ENCODE assay signal across 14 cellular contexts in the genomic region with DNA sequence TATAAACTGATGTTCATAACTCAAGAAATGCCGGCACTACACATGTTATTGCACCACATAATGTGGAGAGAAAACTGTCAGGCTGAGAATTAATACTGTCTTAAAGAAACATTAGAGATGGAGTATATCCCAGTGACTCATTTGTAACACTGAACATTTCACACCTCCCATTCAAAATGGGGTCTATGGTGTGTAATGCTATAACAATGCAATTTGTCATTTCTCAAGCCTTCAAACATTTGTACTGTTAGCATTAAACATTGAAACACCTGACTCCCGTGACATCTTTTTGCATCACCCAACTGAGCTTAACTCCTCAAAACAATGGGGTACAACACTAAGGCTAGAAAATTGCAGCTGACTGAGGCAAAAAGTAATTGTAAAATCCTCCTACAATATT.
DNase-seq lines count a peak whose midpoint lies in the region; ATAC-seq and TF ChIP-seq lines count a peak whose summit lies in the region.
"Had no signal": no experiment of that assay in that cellular context is flagged by ENCODE, and none has a peak within 500 bp of the region (broad histone marks: within the 10 kb centered on the region; RNA-seq: fewer than 3 reads in every experiment).

No MANE protein-coding gene starts in this region.

- H3K4me1 ChIP-seq in mammary epithelial cell (ENCODE audit: insufficient read depth, low read length) = no peaks in the 10 kb centered on the region
- H3K4me1 ChIP-seq in vagina = peaks cover 23% of the 10 kb centered on the region
- no peaks in the 10 kb centered on the region for H3K4me1 ChIP-seq in PC-9 (replicated peaks; ENCODE audit: insufficient read depth)

- no peaks in the 10 kb centered on the region for H3K36me3 Mint-ChIP-seq in activated CD4-positive, alpha-beta T cell treated with anti-CD3 and anti-CD28 coated beads for 36 hours (ENCODE audit: low read depth)
- H3K36me3 Mint-ChIP-seq: T-cell had no signal

- DNase-seq in activated CD4-positive, alpha-beta T cell treated with anti-CD3 and anti-CD28 coated beads for 36 hours = no peak
- DNase-seq in activated CD4-positive, alpha-beta T cell treated with anti-CD3 and anti-CD28 coated beads, Interleukin-2, amount 50 U/mL, for 48 hours = no peak
- peak; percentile 43 for DNase-seq in mammary epithelial cell
- peak; percentile 79 for DNase-seq in iris pigment epithelial cell (ENCODE audit: low read depth)
- DNase-seq in vagina (ENCODE audit: extremely low spot score in 2 of 2) = no peak
- no peak for DNase-seq in PC-9
- no peak for DNase-seq in cortex of kidney (lab: John Stamatoyannopoulos, UW)
- DNase-seq in HEK293T (ENCODE audit: extremely low spot score) = no peak
- DNase-seq: activated CD4-positive, alpha-beta T cell treated with anti-CD3 and anti-CD28 coated beads for 1 hour; activated T-cell treated with anti-CD3 and anti-CD28 coated beads, Interleukin-2, amount 50 U/mL, for 1 hour; Calu3; NCI-H2107; T-cell had no signal

- H3K27ac ChIP-seq in mammary epithelial cell (ENCODE audit: insufficient read depth, low read depth, low read length) = peak overlapping the region; percentile 1
- H3K27ac ChIP-seq in vagina = peak overlapping the region; percentile 56
- no peak overlapping the region for H3K27ac ChIP-seq in PC-9

- H3K9me2 ChIP-seq in PC-9 (ENCODE audit: insufficient read depth) = no peaks in the 10 kb centered on the region

- H3K27me3 ChIP-seq in mammary epithelial cell (ENCODE audit: insufficient read depth, low read length) (no peaks in the 10 kb centered on the region), vagina (no peaks in the 10 kb centered on the region), PC-9 (ENCODE audit: insufficient read depth, low read depth) (no peaks in the 10 kb centered on the region)

- H3K9ac ChIP-seq in mammary epithelial cell (ENCODE audit: insufficient read depth, low read length) = no peak overlapping the region

- H3F3A ChIP-seq in PC-9 (ENCODE audit: insufficient read depth, low read depth) = no peaks in the 10 kb centered on the region

- POLR2A ChIA-PET in activated CD4-positive, alpha-beta T cell treated with anti-CD3 and anti-CD28 coated beads for 36 hours (lab: Charles Lee) = no interaction called here
- POLR2A ChIA-PET in PC-9 (lab: Charles Lee; ENCODE audit: unreplicated experiment) (no interaction called here), HEK293T (lab: Yijun Ruan, JAX) (interaction anchor here (1.6 kb wide), 1 partner anchor 51 kb away, joined by 7 read pairs; no protein-coding TSS in a partner anchor)

- no TSS peak for BruUV-seq in mammary epithelial cell (replicated peaks; lab: Mats Ljungman, UMichigan)
- BruUV-seq in PC-9 (replicated peaks; lab: Mats Ljungman, UMichigan) = no TSS peak

- intact Hi-C loops in activated CD4-positive, alpha-beta T cell treated with anti-CD3 and anti-CD28 coated beads for 36 hours (cut with DNase I, micrococcal nuclease) = no loop called here
- intact Hi-C loops in mammary epithelial cell (cut with micrococcal nuclease) (no loop called here), vagina (cut with DNase I) (no loop called here), PC-9 (cut with micrococcal nuclease; ENCODE audit: unreplicated experiment) (no loop called here)

- no peaks in the 10 kb centered on the region for H4K20me1 ChIP-seq in mammary epithelial cell (ENCODE audit: insufficient read depth, low read length)
- no peaks in the 10 kb centered on the region for H4K20me1 ChIP-seq in PC-9 (ENCODE audit: insufficient read depth)

- WGBS in mammary epithelial cell (ENCODE audit: low coverage, missing lambda C conversion rate) = 91% methylated on average over 2 of the region's 2 CpGs

- H3K9me3 ChIP-seq in mammary epithelial cell (replicated peaks; ENCODE audit: insufficient read depth, low read length) (no peaks in the 10 kb centered on the region), vagina (no peaks in the 10 kb centered on the region), PC-9 (ENCODE audit: insufficient read depth, low read depth) (no peaks in the 10 kb centered on the region)

- no peak overlapping the region for H3K4me3 ChIP-seq in mammary epithelial cell (replicated peaks in 1 of 3; ENCODE audit: insufficient read depth in 1 of 3, low read depth in 2 of 3, low read length in 3 of 3)
- H3K4me3 ChIP-seq in vagina = no peak overlapping the region
- H3K4me3 ChIP-seq in PC-9 = no peak overlapping the region

- H3K4me2 ChIP-seq in mammary epithelial cell (ENCODE audit: insufficient read depth, low read depth, low read length) (no peak overlapping the region), PC-9 (no peak overlapping the region)

- no peak overlapping the region for H3K4me3 Mint-ChIP-seq in activated CD4-positive, alpha-beta T cell treated with anti-CD3 and anti-CD28 coated beads for 36 hours
- H3K4me3 Mint-ChIP-seq: T-cell had no signal

- no peaks in the 10 kb centered on the region for H3K9me3 Mint-ChIP-seq in activated CD4-positive, alpha-beta T cell treated with anti-CD3 and anti-CD28 coated beads for 36 hours (ENCODE audit: low read depth)
- H3K9me3 Mint-ChIP-seq: T-cell had no signal

- peak; percentile 49 for ATAC-seq in activated CD4-positive, alpha-beta T cell treated with anti-CD3 and anti-CD28 coated beads for 36 hours
- ATAC-seq: HCT116, T-cell had no signal

- CTCF ChIA-PET in activated CD4-positive, alpha-beta T cell treated with anti-CD3 and anti-CD28 coated beads for 36 hours (lab: Charles Lee) = no interaction called here
- CTCF ChIA-PET in mammary epithelial cell (lab: Charles Lee; ENCODE audit: low non-redundant PET) (no interaction called here), PC-9 (lab: Charles Lee) (no interaction called here), HEK293T (lab: Yijun Ruan, JAX) (interaction anchor here (1.4 kb wide), 1 partner anchor 79 kb away, joined by 4 read pairs; no protein-coding TSS in a partner anchor)

- in situ Hi-C loops in mammary epithelial cell (cut with MboI; ENCODE audit: low sequenced_read_pairs in 2 of 2) = no loop called here

- H2AFZ ChIP-seq in mammary epithelial cell (ENCODE audit: low read depth, low read length) = no peak overlapping the region
- H2AFZ ChIP-seq in PC-9 = no peak overlapping the region

- H3K79me2 ChIP-seq in mammary epithelial cell (ENCODE audit: insufficient read depth, low read length) (no peaks in the 10 kb centered on the region), PC-9 (ENCODE audit: low read depth) (no peaks in the 10 kb centered on the region)

- TF ChIP-seq CTCF in mammary epithelial cell (conservative IDR thresholded peaks at IDR 0.05 in 1 of 2, IDR thresholded peaks at IDR 0.05 in 1 of 2; ENCODE audit: extremely low read depth in 1 of 2, insufficient read depth in 1 of 2, low read depth in 1 of 2, low read length in 2 of 2) (no peak), vagina (IDR thresholded peaks at IDR 0.05) (no peak), PC-9 (conservative IDR thresholded peaks at IDR 0.05) (no peak)

- no peaks in the 10 kb centered on the region for H3K27me3 Mint-ChIP-seq in activated CD4-positive, alpha-beta T cell treated with anti-CD3 and anti-CD28 coated beads for 36 hours
- H3K27me3 Mint-ChIP-seq: T-cell had no signal

- TF ChIP-seq POLR2A in vagina (IDR thresholded peaks at IDR 0.05) = no peak

- dilution Hi-C loops in mammary epithelial cell (cut with HindIII; ENCODE audit: low sequenced_read_pairs) = no loop called here

- no peak overlapping the region for H3K27ac Mint-ChIP-seq in activated CD4-positive, alpha-beta T cell treated with anti-CD3 and anti-CD28 coated beads for 36 hours
- H3K27ac Mint-ChIP-seq: T-cell had no signal

- H3K36me3 ChIP-seq in mammary epithelial cell (ENCODE audit: insufficient read depth, low read length) (peaks cover 22% of the 10 kb centered on the region), vagina (peaks cover 3 to 52% of the 10 kb centered on the region in 2 donors), PC-9 (ENCODE audit: low read depth) (0 out of 2 replicates have a peak, but pooled peaks cover 31% of the 10 kb centered on the region)

- H3K4me1 Mint-ChIP-seq in activated CD4-positive, alpha-beta T cell treated with anti-CD3 and anti-CD28 coated beads for 36 hours = no peaks in the 10 kb centered on the region
- H3K4me1 Mint-ChIP-seq: T-cell had no signal

TF ChIP-seq in HEK293T, 16 proteins besides CTCF, POLR2A, EP300 and RAD21:
- TF ChIP-seq TARDBP (IDR thresholded peaks at IDR 0.05) = no peak
- no peak for TF ChIP-seq ARNT (IDR thresholded peaks at IDR 0.05)
- TF ChIP-seq NFRKB (IDR thresholded peaks at IDR 0.05) = no peak
- TF ChIP-seq L3MBTL2 (conservative IDR thresholded peaks at IDR 0.05) = no peak
- TF ChIP-seq ELF4 (IDR thresholded peaks at IDR 0.05) = no peak
- no peak for TF ChIP-seq FOXM1 (IDR thresholded peaks at IDR 0.05; ENCODE audit: borderline replicate concordance)
- TF ChIP-seq CTBP1 (IDR thresholded peaks at IDR 0.05; ENCODE audit: borderline replicate concordance) = no peak
- no peak for TF ChIP-seq FOXK2 (IDR thresholded peaks at IDR 0.05)
- TF ChIP-seq BHLHE40 (IDR thresholded peaks at IDR 0.05; ENCODE audit: borderline replicate concordance) = no peak
- no peak for TF ChIP-seq ZNF384 (IDR thresholded peaks at IDR 0.05)
- no peak for TF ChIP-seq LEF1 (IDR thresholded peaks at IDR 0.05; ENCODE audit: borderline replicate concordance)

Comparison
In these comparisons a context has a peak if more than half of its experiments do, and no peak if none do; other contexts are left out.
1. DNase-seq: peak in mammary epithelial cell (single experiment) and iris pigment epithelial cell (single experiment); none in activated CD4-positive, alpha-beta T cell treated with anti-CD3 and anti-CD28 coated beads for 36 hours (single experiment), activated CD4-positive, alpha-beta T cell treated with anti-CD3 and anti-CD28 coated beads, Interleukin-2, amount 50 U/mL, for 48 hours (0 of 2), vagina (0 of 2), PC-9 (0 of 2), cortex of kidney (single experiment) and HEK293T (single experiment).